ENCODE assay signal across 24 cellular contexts in genomic region chr1:64645742-64646141, GRCh38.
"Had no signal": no experiment of that assay in that cellular context is flagged by ENCODE, and none has a peak within 500 bp of the region (broad histone marks: within the 10 kb centered on the region; RNA-seq: fewer than 3 reads in every experiment).

No MANE protein-coding gene starts in this region.

- H3K9me3 Mint-ChIP-seq: activated B cell treated with CpG ODN at 0.5 μM for 24 hours; activated CD4-positive, alpha-beta T cell treated with anti-CD3 and anti-CD28 coated beads, Interleukin-2, amount 10 ng/mL, durations not matched to agents 24 days and 14 days; activated naive CD4-positive, alpha-beta T cell treated with anti-CD3 and anti-CD28 coated beads for 36 hours; activated T-cell treated with anti-CD3 and anti-CD28 coated beads, Interleukin-2, amount 50 U/mL, for 4 hours; activated T-helper 17 cell treated with anti-CD3 and anti-CD28 coated beads, Interleukin-2, amount 50 U/mL, for 72 hours had no signal

- H3K27me3 Mint-ChIP-seq: activated B cell treated with CpG ODN at 0.5 μM for 24 hours; activated naive CD8-positive, alpha-beta T cell had no signal

- H3K27ac Mint-ChIP-seq: activated B cell treated with CpG ODN at 0.5 μM for 24 hours; activated CD4-positive, alpha-beta T cell treated with anti-CD3 and anti-CD28 coated beads, Interleukin-2, amount 10 ng/mL, durations not matched to agents 24 days and 14 days; activated CD8-positive, alpha-beta memory T cell treated with anti-CD3 and anti-CD28 coated beads, Interleukin-2, amount 10 ng/mL, durations not matched to agents 7 days and 5 days; activated naive CD4-positive, alpha-beta T cell treated with anti-CD3 and anti-CD28 coated beads for 36 hours; activated naive CD8-positive, alpha-beta T cell; activated T-helper 17 cell treated with anti-CD3 and anti-CD28 coated beads, Interleukin-2, amount 50 U/mL, for 72 hours; T-helper 17 cell had no signal

- H3K4me3 ChIP-seq: cardiac muscle cell had no signal

- H3K36me3 Mint-ChIP-seq: activated CD8-positive, alpha-beta memory T cell treated with anti-CD3 and anti-CD28 coated beads, Interleukin-2, amount 10 ng/mL, durations not matched to agents 7 days and 5 days; activated naive CD8-positive, alpha-beta T cell had no signal

- DNase-seq: activated B cell treated with CpG ODN at 0.5 μM for 24 hours; activated CD4-positive, alpha-beta T cell treated with anti-CD3 and anti-CD28 coated beads for 1 hour; activated CD4-positive, alpha-beta T cell treated with anti-CD3 and anti-CD28 coated beads, Interleukin-2, amount 10 ng/mL, durations not matched to agents 24 days and 14 days; activated CD4-positive, alpha-beta T cell treated with anti-CD3 and anti-CD28 coated beads, Interleukin-2, amount 50 U/mL, for 48 hours; activated CD8-positive, alpha-beta memory T cell treated with anti-CD3 and anti-CD28 coated beads, Interleukin-2, amount 10 ng/mL, durations not matched to agents 7 days and 5 days; activated gamma-delta T cell; activated naive CD4-positive, alpha-beta T cell treated with anti-CD3 and anti-CD28 coated beads for 36 hours; activated T-cell treated with anti-CD3 and anti-CD28 coated beads, Interleukin-2, amount 50 U/mL, for 4 hours; amygdala; brain microvascular endothelial cell; NCI-H1092; NCI-H1417; NCI-H1930; NCI-H2171; NCI-H2227 treated with DMSO at 0.1 percent for 48 hours; NCI-H446 treated with DMSO at 0.1 percent for 48 hours; NCI-H524 treated with DMSO at 0.1 percent for 48 hours; NCI-H748 treated with DMSO at 0.1 percent for 48 hours; SIG-M5; T-helper 17 cell; T-helper 9 cell had no signal

- H3K4me3 Mint-ChIP-seq: activated B cell treated with CpG ODN at 0.5 μM for 24 hours; activated CD4-positive, alpha-beta T cell treated with anti-CD3 and anti-CD28 coated beads, Interleukin-2, amount 10 ng/mL, durations not matched to agents 24 days and 14 days; activated CD8-positive, alpha-beta memory T cell treated with anti-CD3 and anti-CD28 coated beads, Interleukin-2, amount 10 ng/mL, durations not matched to agents 7 days and 5 days; activated naive CD4-positive, alpha-beta T cell treated with anti-CD3 and anti-CD28 coated beads for 36 hours; activated naive CD8-positive, alpha-beta T cell; activated T-cell treated with anti-CD3 and anti-CD28 coated beads, Interleukin-2, amount 50 U/mL, for 4 hours; activated T-helper 17 cell treated with anti-CD3 and anti-CD28 coated beads, Interleukin-2, amount 50 U/mL, for 72 hours; T-helper 17 cell had no signal

- H3K4me1 Mint-ChIP-seq: activated B cell treated with CpG ODN at 0.5 μM for 24 hours; activated CD4-positive, alpha-beta T cell treated with anti-CD3 and anti-CD28 coated beads, Interleukin-2, amount 10 ng/mL, durations not matched to agents 24 days and 14 days; activated CD8-positive, alpha-beta memory T cell treated with anti-CD3 and anti-CD28 coated beads, Interleukin-2, amount 10 ng/mL, durations not matched to agents 7 days and 5 days; activated T-helper 17 cell treated with anti-CD3 and anti-CD28 coated beads, Interleukin-2, amount 50 U/mL, for 72 hours had no signal

- H3K27ac ChIP-seq: brain microvascular endothelial cell, cardiac muscle cell had no signal

- ATAC-seq: activated CD8-positive, alpha-beta memory T cell treated with anti-CD3 and anti-CD28 coated beads, Interleukin-2, amount 10 ng/mL, durations not matched to agents 7 days and 5 days; activated T-cell treated with anti-CD3 and anti-CD28 coated beads, Interleukin-2, amount 50 U/mL, for 4 hours; activated T-helper 17 cell treated with anti-CD3 and anti-CD28 coated beads, Interleukin-2, amount 50 U/mL, for 72 hours; T-helper 17 cell had no signal

- H3K27me3 ChIP-seq: brain microvascular endothelial cell, cardiac muscle cell had no signal

- H3K36me3 ChIP-seq: brain microvascular endothelial cell had no signal
